1 cellular context compared by ENCODE assay signal in the genomic region with DNA sequence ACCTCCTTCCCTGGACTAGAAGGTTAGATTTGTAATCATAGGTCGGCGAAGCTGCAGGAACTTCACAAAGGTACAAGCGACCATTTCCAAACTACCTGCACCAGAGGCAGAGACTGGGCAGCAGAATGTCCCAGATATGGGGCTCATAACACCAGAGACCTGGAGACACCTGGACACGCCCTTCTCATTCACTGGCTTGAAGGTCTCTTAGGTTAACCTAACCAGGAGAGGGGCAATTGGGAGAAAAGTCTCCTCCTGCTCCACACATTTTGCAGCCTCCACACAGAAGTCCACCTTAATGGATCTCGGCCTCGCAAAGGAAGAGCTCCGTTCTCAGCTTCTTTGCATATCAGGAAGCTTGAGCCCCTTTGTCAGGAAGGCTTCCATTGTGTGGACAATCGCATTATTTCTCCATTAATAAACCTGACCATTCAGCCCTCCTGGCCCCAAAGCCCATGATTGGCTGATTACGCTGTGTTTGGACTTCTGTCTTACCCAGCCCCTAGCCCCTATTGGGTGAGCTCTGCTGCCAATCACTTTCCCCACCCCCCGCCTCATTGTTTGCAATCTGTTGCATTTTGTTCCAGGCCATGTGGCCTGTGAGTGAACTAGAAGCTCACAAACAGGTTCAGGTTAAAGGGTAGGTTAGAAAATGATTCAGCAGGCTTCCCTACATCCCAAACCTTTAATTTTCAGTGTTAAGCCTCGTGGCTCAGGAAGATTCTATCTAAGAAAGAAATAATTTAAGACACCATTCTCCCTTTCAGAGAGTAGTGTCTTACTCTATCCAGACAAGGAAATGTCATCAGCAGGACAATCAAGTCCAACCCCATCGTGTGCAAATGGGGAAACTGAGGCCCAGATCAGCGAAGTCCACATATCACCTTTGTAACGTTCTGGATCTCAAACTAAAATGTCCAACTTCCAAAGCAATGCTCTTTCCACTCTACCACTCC.
A peak's percentile ranks its signal among the peaks of the same experiment; 100 is the strongest.
TF ChIP-seq lines count a peak whose summit lies in the region.

No MANE protein-coding gene starts in this region.

TF ChIP-seq in K562, 482 proteins besides CTCF, POLR2A, EP300 and RAD21 (continued from another document and continues in another):
- TF ChIP-seq, protein P1, sequence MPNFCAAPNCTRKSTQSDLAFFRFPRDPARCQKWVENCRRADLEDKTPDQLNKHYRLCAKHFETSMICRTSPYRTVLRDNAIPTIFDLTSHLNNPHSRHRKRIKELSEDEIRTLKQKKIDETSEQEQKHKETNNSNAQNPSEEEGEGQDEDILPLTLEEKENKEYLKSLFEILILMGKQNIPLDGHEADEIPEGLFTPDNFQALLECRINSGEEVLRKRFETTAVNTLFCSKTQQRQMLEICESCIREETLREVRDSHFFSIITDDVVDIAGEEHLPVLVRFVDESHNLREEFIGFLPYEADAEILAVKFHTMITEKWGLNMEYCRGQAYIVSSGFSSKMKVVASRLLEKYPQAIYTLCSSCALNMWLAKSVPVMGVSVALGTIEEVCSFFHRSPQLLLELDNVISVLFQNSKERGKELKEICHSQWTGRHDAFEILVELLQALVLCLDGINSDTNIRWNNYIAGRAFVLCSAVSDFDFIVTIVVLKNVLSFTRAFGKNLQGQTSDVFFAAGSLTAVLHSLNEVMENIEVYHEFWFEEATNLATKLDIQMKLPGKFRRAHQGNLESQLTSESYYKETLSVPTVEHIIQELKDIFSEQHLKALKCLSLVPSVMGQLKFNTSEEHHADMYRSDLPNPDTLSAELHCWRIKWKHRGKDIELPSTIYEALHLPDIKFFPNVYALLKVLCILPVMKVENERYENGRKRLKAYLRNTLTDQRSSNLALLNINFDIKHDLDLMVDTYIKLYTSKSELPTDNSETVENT (CRISPR knock-in tag; IDR thresholded peaks at IDR 0.05), result no peak
- TF ChIP-seq SAP30 (IDR thresholded peaks at IDR 0.05; ENCODE audit: borderline replicate concordance, insufficient read depth, low read depth, low read length, poor library complexity, severe bottlenecking), result no peak
- TF ChIP-seq SMAD2 (IDR thresholded peaks at IDR 0.05; ENCODE audit: low read depth, low read length), result no peak
- no peak for TF ChIP-seq PHB (CRISPR knock-in tag; IDR thresholded peaks at IDR 0.05)
- no peak for TF ChIP-seq ADNP (tag; IDR thresholded peaks at IDR 0.05)
- TF ChIP-seq, protein P2, sequence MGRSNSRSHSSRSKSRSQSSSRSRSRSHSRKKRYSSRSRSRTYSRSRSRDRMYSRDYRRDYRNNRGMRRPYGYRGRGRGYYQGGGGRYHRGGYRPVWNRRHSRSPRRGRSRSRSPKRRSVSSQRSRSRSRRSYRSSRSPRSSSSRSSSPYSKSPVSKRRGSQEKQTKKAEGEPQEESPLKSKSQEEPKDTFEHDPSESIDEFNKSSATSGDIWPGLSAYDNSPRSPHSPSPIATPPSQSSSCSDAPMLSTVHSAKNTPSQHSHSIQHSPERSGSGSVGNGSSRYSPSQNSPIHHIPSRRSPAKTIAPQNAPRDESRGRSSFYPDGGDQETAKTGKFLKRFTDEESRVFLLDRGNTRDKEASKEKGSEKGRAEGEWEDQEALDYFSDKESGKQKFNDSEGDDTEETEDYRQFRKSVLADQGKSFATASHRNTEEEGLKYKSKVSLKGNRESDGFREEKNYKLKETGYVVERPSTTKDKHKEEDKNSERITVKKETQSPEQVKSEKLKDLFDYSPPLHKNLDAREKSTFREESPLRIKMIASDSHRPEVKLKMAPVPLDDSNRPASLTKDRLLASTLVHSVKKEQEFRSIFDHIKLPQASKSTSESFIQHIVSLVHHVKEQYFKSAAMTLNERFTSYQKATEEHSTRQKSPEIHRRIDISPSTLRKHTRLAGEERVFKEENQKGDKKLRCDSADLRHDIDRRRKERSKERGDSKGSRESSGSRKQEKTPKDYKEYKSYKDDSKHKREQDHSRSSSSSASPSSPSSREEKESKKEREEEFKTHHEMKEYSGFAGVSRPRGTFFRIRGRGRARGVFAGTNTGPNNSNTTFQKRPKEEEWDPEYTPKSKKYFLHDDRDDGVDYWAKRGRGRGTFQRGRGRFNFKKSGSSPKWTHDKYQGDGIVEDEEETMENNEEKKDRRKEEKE (IDR thresholded peaks at IDR 0.05; ENCODE audit: borderline replicate concordance in 1 of 2, control insufficient read depth in 1 of 2, low read depth in 2 of 2, low read length in 1 of 2), result no peak
- TF ChIP-seq, protein P3, sequence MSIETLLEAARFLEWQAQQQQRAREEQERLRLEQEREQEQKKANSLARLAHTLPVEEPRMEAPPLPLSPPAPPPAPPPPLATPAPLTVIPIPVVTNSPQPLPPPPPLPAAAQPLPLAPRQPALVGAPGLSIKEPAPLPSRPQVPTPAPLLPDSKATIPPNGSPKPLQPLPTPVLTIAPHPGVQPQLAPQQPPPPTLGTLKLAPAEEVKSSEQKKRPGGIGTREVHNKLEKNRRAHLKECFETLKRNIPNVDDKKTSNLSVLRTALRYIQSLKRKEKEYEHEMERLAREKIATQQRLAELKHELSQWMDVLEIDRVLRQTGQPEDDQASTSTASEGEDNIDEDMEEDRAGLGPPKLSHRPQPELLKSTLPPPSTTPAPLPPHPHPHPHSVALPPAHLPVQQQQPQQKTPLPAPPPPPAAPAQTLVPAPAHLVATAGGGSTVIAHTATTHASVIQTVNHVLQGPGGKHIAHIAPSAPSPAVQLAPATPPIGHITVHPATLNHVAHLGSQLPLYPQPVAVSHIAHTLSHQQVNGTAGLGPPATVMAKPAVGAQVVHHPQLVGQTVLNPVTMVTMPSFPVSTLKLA (conservative IDR thresholded peaks at IDR 0.05), result peak; percentile 97
- TF ChIP-seq FOXM1 (IDR thresholded peaks at IDR 0.05; ENCODE audit: low read depth), result peak; percentile 29; the same call in 1 of the 2 replicates
- TF ChIP-seq FOXM1 (CRISPR knock-in tag; IDR thresholded peaks at IDR 0.05; ENCODE audit: low read depth), result no peak
- TF ChIP-seq, protein P4, sequence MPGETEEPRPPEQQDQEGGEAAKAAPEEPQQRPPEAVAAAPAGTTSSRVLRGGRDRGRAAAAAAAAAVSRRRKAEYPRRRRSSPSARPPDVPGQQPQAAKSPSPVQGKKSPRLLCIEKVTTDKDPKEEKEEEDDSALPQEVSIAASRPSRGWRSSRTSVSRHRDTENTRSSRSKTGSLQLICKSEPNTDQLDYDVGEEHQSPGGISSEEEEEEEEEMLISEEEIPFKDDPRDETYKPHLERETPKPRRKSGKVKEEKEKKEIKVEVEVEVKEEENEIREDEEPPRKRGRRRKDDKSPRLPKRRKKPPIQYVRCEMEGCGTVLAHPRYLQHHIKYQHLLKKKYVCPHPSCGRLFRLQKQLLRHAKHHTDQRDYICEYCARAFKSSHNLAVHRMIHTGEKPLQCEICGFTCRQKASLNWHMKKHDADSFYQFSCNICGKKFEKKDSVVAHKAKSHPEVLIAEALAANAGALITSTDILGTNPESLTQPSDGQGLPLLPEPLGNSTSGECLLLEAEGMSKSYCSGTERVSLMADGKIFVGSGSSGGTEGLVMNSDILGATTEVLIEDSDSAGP (CRISPR knock-in tag; IDR thresholded peaks at IDR 0.05), result no peak
- peak; percentile 95 for TF ChIP-seq ZNF589 (CRISPR knock-in tag; IDR thresholded peaks at IDR 0.05; ENCODE audit: low read depth)
- TF ChIP-seq TRIM28 (IDR thresholded peaks at IDR 0.05), result no peak
- peak; percentile 61 for TF ChIP-seq PML (IDR thresholded peaks at IDR 0.05; ENCODE audit: low read length)
- TF ChIP-seq, protein P5, sequence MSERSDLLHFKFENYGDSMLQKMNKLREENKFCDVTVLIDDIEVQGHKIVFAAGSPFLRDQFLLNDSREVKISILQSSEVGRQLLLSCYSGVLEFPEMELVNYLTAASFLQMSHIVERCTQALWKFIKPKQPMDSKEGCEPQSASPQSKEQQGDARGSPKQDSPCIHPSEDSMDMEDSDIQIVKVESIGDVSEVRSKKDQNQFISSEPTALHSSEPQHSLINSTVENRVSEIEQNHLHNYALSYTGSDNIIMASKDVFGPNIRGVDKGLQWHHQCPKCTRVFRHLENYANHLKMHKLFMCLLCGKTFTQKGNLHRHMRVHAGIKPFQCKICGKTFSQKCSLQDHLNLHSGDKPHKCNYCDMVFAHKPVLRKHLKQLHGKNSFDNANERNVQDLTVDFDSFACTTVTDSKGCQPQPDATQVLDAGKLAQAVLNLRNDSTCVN (CRISPR knock-in tag; IDR thresholded peaks at IDR 0.05), result no peak
- TF ChIP-seq RBM22 (IDR thresholded peaks at IDR 0.05; ENCODE audit: low read depth, low read length, poor library complexity, severe bottlenecking), result no peak
- TF ChIP-seq MTF1 (CRISPR knock-in tag; IDR thresholded peaks at IDR 0.05; ENCODE audit: borderline replicate concordance), result no peak
- TF ChIP-seq SRF (CRISPR knock-in tag; IDR thresholded peaks at IDR 0.05), result no peak
- TF ChIP-seq, protein P6, sequence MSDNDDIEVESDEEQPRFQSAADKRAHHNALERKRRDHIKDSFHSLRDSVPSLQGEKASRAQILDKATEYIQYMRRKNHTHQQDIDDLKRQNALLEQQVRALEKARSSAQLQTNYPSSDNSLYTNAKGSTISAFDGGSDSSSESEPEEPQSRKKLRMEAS (CRISPR knock-in tag; IDR thresholded peaks at IDR 0.05), result peak; percentile 86
- no peak for TF ChIP-seq EGR1 (conservative IDR thresholded peaks at IDR 0.05)
- 0 out of 4 replicates have a peak, but pooled peaks of 1 of the 2 experiments have one; percentile 29 for TF ChIP-seq ARNT (IDR thresholded peaks at IDR 0.05)
- TF ChIP-seq, protein P7, sequence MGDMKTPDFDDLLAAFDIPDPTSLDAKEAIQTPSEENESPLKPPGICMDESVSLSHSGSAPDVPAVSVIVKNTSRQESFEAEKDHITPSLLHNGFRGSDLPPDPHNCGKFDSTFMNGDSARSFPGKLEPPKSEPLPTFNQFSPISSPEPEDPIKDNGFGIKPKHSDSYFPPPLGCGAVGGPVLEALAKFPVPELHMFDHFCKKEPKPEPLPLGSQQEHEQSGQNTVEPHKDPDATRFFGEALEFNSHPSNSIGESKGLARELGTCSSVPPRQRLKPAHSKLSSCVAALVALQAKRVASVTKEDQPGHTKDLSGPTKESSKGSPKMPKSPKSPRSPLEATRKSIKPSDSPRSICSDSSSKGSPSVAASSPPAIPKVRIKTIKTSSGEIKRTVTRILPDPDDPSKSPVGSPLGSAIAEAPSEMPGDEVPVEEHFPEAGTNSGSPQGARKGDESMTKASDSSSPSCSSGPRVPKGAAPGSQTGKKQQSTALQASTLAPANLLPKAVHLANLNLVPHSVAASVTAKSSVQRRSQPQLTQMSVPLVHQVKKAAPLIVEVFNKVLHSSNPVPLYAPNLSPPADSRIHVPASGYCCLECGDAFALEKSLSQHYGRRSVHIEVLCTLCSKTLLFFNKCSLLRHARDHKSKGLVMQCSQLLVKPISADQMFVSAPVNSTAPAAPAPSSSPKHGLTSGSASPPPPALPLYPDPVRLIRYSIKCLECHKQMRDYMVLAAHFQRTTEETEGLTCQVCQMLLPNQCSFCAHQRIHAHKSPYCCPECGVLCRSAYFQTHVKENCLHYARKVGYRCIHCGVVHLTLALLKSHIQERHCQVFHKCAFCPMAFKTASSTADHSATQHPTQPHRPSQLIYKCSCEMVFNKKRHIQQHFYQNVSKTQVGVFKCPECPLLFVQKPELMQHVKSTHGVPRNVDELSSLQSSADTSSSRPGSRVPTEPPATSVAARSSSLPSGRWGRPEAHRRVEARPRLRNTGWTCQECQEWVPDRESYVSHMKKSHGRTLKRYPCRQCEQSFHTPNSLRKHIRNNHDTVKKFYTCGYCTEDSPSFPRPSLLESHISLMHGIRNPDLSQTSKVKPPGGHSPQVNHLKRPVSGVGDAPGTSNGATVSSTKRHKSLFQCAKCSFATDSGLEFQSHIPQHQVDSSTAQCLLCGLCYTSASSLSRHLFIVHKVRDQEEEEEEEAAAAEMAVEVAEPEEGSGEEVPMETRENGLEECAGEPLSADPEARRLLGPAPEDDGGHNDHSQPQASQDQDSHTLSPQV (IDR thresholded peaks at IDR 0.05), result peak; percentile 96
- TF ChIP-seq, protein P8, sequence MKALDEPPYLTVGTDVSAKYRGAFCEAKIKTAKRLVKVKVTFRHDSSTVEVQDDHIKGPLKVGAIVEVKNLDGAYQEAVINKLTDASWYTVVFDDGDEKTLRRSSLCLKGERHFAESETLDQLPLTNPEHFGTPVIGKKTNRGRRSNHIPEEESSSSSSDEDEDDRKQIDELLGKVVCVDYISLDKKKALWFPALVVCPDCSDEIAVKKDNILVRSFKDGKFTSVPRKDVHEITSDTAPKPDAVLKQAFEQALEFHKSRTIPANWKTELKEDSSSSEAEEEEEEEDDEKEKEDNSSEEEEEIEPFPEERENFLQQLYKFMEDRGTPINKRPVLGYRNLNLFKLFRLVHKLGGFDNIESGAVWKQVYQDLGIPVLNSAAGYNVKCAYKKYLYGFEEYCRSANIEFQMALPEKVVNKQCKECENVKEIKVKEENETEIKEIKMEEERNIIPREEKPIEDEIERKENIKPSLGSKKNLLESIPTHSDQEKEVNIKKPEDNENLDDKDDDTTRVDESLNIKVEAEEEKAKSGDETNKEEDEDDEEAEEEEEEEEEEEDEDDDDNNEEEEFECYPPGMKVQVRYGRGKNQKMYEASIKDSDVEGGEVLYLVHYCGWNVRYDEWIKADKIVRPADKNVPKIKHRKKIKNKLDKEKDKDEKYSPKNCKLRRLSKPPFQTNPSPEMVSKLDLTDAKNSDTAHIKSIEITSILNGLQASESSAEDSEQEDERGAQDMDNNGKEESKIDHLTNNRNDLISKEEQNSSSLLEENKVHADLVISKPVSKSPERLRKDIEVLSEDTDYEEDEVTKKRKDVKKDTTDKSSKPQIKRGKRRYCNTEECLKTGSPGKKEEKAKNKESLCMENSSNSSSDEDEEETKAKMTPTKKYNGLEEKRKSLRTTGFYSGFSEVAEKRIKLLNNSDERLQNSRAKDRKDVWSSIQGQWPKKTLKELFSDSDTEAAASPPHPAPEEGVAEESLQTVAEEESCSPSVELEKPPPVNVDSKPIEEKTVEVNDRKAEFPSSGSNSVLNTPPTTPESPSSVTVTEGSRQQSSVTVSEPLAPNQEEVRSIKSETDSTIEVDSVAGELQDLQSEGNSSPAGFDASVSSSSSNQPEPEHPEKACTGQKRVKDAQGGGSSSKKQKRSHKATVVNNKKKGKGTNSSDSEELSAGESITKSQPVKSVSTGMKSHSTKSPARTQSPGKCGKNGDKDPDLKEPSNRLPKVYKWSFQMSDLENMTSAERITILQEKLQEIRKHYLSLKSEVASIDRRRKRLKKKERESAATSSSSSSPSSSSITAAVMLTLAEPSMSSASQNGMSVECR (CRISPR knock-in tag; IDR thresholded peaks at IDR 0.05), result no peak
- peak; percentile 67; the same call in 1 of the 2 replicates for TF ChIP-seq MECOM (CRISPR knock-in tag; IDR thresholded peaks at IDR 0.05)
- TF ChIP-seq, protein P9, sequence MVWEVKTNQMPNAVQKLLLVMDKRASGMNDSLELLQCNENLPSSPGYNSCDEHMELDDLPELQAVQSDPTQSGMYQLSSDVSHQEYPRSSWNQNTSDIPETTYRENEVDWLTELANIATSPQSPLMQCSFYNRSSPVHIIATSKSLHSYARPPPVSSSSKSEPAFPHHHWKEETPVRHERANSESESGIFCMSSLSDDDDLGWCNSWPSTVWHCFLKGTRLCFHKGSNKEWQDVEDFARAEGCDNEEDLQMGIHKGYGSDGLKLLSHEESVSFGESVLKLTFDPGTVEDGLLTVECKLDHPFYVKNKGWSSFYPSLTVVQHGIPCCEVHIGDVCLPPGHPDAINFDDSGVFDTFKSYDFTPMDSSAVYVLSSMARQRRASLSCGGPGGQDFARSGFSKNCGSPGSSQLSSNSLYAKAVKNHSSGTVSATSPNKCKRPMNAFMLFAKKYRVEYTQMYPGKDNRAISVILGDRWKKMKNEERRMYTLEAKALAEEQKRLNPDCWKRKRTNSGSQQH (CRISPR knock-in tag; IDR thresholded peaks at IDR 0.05), result no peak
- TF ChIP-seq DMBX1 (CRISPR knock-in tag; IDR thresholded peaks at IDR 0.05; ENCODE audit: borderline replicate concordance), result peak; percentile 88
- TF ChIP-seq, protein P10, sequence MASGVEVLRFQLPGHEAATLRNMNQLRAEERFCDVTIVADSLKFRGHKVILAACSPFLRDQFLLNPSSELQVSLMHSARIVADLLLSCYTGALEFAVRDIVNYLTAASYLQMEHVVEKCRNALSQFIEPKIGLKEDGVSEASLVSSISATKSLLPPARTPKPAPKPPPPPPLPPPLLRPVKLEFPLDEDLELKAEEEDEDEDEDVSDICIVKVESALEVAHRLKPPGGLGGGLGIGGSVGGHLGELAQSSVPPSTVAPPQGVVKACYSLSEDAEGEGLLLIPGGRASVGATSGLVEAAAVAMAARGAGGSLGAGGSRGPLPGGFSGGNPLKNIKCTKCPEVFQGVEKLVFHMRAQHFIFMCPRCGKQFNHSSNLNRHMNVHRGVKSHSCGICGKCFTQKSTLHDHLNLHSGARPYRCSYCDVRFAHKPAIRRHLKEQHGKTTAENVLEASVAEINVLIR (CRISPR knock-in tag; IDR thresholded peaks at IDR 0.05), result no peak
- no peak for TF ChIP-seq TGIF2 (CRISPR knock-in tag; IDR thresholded peaks at IDR 0.05)
